ENCODE assay signal across 8 cellular contexts in genomic region chr7:44565097-44565794, GRCh38. TPM values are rescaled to one million over a fixed set of nuclear protein-coding genes. Genes with fewer than 3 reads are reported as not detected.
DNase-seq lines count a peak whose midpoint lies in the region; ATAC-seq and TF ChIP-seq lines count a peak whose summit lies in the region.

No MANE protein-coding gene starts in this region.

- H3K27me3 ChIP-seq in HL-60 (ENCODE audit: insufficient read depth, poor library complexity, severe bottlenecking) (no peaks in the 10 kb centered on the region), neural progenitor cell (no peaks in the 10 kb centered on the region), tibial nerve (no peaks in the 10 kb centered on the region)

- no peak for TF ChIP-seq POLR2A in tibial nerve (IDR thresholded peaks at IDR 0.05)

- H3K9ac ChIP-seq in neural progenitor cell, result no peak overlapping the region

- H3K27ac ChIP-seq in 22Rv1, result peak overlapping the region; percentile 30; the same call in 1 of the 2 replicates
- no peak overlapping the region for H3K27ac ChIP-seq in HL-60 (replicated peaks)
- no peak overlapping the region for H3K27ac ChIP-seq in neural progenitor cell
- no peak overlapping the region for H3K27ac ChIP-seq in tibial nerve

- H4K20me1 ChIP-seq in neural progenitor cell (ENCODE audit: low read depth), result no peaks in the 10 kb centered on the region

- H3K4me1 Mint-ChIP-seq in activated T-helper 17 cell treated with anti-CD3 and anti-CD28 coated beads, Interleukin-2, amount 50 U/mL, for 72 hours, result peaks cover 8% of the 10 kb centered on the region
- H3K4me1 Mint-ChIP-seq in neural progenitor cell, result no peaks in the 10 kb centered on the region

- TF ChIP-seq CTCF in 22Rv1 (IDR thresholded peaks at IDR 0.05) (peak; percentile 99), GM13976 (IDR thresholded peaks at IDR 0.05; ENCODE audit: borderline replicate concordance, control extremely low read depth, extremely low read depth, insufficient read depth, missing control alignments) (peak; percentile 95), HL-60 (IDR thresholded peaks at IDR 0.05; ENCODE audit: insufficient read depth, low read length) (peak; percentile 97), fibroblast of pulmonary artery (IDR thresholded peaks at IDR 0.05; ENCODE audit: low read length, missing control alignments) (peak; percentile 97), neural progenitor cell (IDR thresholded peaks at IDR 0.05) (peak; percentile 86), tibial nerve (IDR thresholded peaks at IDR 0.05) (peak; percentile 91 to 97 (median 95))

- H3K4me3 ChIP-seq in HL-60 (replicated peaks; ENCODE audit: insufficient read depth, low read length) (no peak overlapping the region), fibroblast of pulmonary artery (replicated peaks; ENCODE audit: low read depth, low read length) (no peak overlapping the region), neural progenitor cell (no peak overlapping the region), tibial nerve (no peak overlapping the region)

- peaks cover 66% of the 10 kb centered on the region for H3K36me3 Mint-ChIP-seq in activated T-helper 17 cell treated with anti-CD3 and anti-CD28 coated beads, Interleukin-2, amount 50 U/mL, for 72 hours (ENCODE audit: low read depth)
- H3K36me3 Mint-ChIP-seq in neural progenitor cell, result peaks cover 37% of the 10 kb centered on the region

- ATAC-seq in activated T-helper 17 cell treated with anti-CD3 and anti-CD28 coated beads, Interleukin-2, amount 50 U/mL, for 72 hours (replicated peaks), result peak; percentile 85

- no peak overlapping the region for H2AFZ ChIP-seq in neural progenitor cell (replicated peaks)

- H3K9me3 Mint-ChIP-seq in activated T-helper 17 cell treated with anti-CD3 and anti-CD28 coated beads, Interleukin-2, amount 50 U/mL, for 72 hours, result no peaks in the 10 kb centered on the region
- H3K9me3 Mint-ChIP-seq in neural progenitor cell, result no peaks in the 10 kb centered on the region

- TF ChIP-seq EP300 in tibial nerve (IDR thresholded peaks at IDR 0.05), result no peak

- no peaks in the 10 kb centered on the region for H3K9me3 ChIP-seq in neural progenitor cell (ENCODE audit: low read depth)
- no peaks in the 10 kb centered on the region for H3K9me3 ChIP-seq in tibial nerve

- H3K27me3 Mint-ChIP-seq in activated T-helper 17 cell treated with anti-CD3 and anti-CD28 coated beads, Interleukin-2, amount 50 U/mL, for 72 hours, result no peaks in the 10 kb centered on the region
- H3K27me3 Mint-ChIP-seq in neural progenitor cell (ENCODE audit: insufficient read depth, low read depth), result peaks cover 3% of the 10 kb centered on the region

- in situ Hi-C loops in GM13976 (cut with MboI; ENCODE audit: low sequenced_read_pairs, unreplicated experiment), result no loop called here

- no peaks in the 10 kb centered on the region for H3K36me3 ChIP-seq in neural progenitor cell
- peaks cover 0 to 72% (median 31%) of the 10 kb centered on the region in 3 donors for H3K36me3 ChIP-seq in tibial nerve

- peak overlapping the region; percentile 71 for H3K27ac Mint-ChIP-seq in activated T-helper 17 cell treated with anti-CD3 and anti-CD28 coated beads, Interleukin-2, amount 50 U/mL, for 72 hours
- no peak overlapping the region for H3K27ac Mint-ChIP-seq in neural progenitor cell

- no peaks in the 10 kb centered on the region for H3K4me1 ChIP-seq in neural progenitor cell
- H3K4me1 ChIP-seq in tibial nerve, result peaks cover 0 to 4% (median 0%) of the 10 kb centered on the region in 4 donors

- WGBS in tibial nerve, 2 donors, result 61 to 72% methylated on average over 12 to 13 of the region's 13 CpGs

- DNase-seq in GM13976 (ENCODE audit: low spot score) (peak; percentile 82), HL-60 (ENCODE audit: low read depth in 1 of 2, low spot score in 1 of 2) (peak in 1 of 2 experiments; percentile 48), RPMI7951 (ENCODE audit: low read depth) (peak; percentile 54), fibroblast of pulmonary artery (ENCODE audit: low read depth) (peak; percentile 70), neural progenitor cell (ENCODE audit: low spot score) (peak; percentile 72), tibial nerve (ENCODE audit: low spot score in 2 of 2) (peak; percentile 42 to 63)

- no peak overlapping the region for H3K4me2 ChIP-seq in neural progenitor cell

- no peak overlapping the region for H3K4me3 Mint-ChIP-seq in activated T-helper 17 cell treated with anti-CD3 and anti-CD28 coated beads, Interleukin-2, amount 50 U/mL, for 72 hours
- H3K4me3 Mint-ChIP-seq in neural progenitor cell, result no peak overlapping the region

- no peaks in the 10 kb centered on the region for H3K79me2 ChIP-seq in neural progenitor cell (ENCODE audit: low read depth)

- peaks cover 14% of the 10 kb centered on the region for H3F3A ChIP-seq in neural progenitor cell (ENCODE audit: low read depth)

RNA-seq across cellular contexts. Expression of gene DDX56, which starts 8.5 kb away (rescaled TPM):
- total RNA-seq in RPMI7951 (2014; rRNA removed; shearing (Covaris generic)), result 120 and 127 TPM in 2 replicates
- total RNA-seq in activated T-helper 17 cell treated with anti-CD3 and anti-CD28 coated beads, Interleukin-2, amount 50 U/mL, for 72 hours, result 100 to 1,000 TPM in 1 of 2 donors, 10 to 100 TPM in 1; 80.2 to 110 TPM
- 61.0 and 67.5 TPM in 2 replicates for total RNA-seq in neural progenitor cell (ENCODE audit: low replicate concordance)
- total RNA-seq in tibial nerve, result 10 to 100 TPM; 42.4 to 59.1 (median 56.5) TPM

RNA-seq across cellular contexts. Expression of gene TMED4, which starts 16.8 kb away (rescaled TPM):
- 232 and 263 TPM in 2 replicates for total RNA-seq in RPMI7951 (2014; rRNA removed; shearing (Covaris generic))
- 100 to 1,000 TPM in 1 of 2 donors, 10 to 100 TPM in 1; 78.2 to 103 TPM for total RNA-seq in activated T-helper 17 cell treated with anti-CD3 and anti-CD28 coated beads, Interleukin-2, amount 50 U/mL, for 72 hours
- 95.8 and 222 TPM in 2 replicates for total RNA-seq in neural progenitor cell (ENCODE audit: low replicate concordance)
- 100 to 1,000 TPM; 132 to 232 (median 218) TPM for total RNA-seq in tibial nerve

RNA-seq across cellular contexts. Expression of gene NPC1L1, which starts 24.1 kb away (rescaled TPM):
- not detected in 2 replicates for total RNA-seq in RPMI7951 (2014; rRNA removed; shearing (Covaris generic))
- total RNA-seq in activated T-helper 17 cell treated with anti-CD3 and anti-CD28 coated beads, Interleukin-2, amount 50 U/mL, for 72 hours, result under 1 TPM in 1 of 2 donors, not detected in 1; 0.32 TPM
- total RNA-seq in neural progenitor cell (ENCODE audit: low replicate concordance) (0.09 TPM in 1 of 2 replicates, not detected in the other), tibial nerve (under 1 TPM in 3 of 4 donors, not detected in 1; 0.30 to 0.44 (median 0.39) TPM)

RNA-seq across cellular contexts. Expression of gene OGDH, which starts 41.2 kb away (rescaled TPM):
- 43.0 and 47.9 TPM in 2 replicates for total RNA-seq in RPMI7951 (2014; rRNA removed; shearing (Covaris generic))
- 100 to 1,000 TPM in 1 of 2 donors, 10 to 100 TPM in 1; 77.6 to 128 TPM for total RNA-seq in activated T-helper 17 cell treated with anti-CD3 and anti-CD28 coated beads, Interleukin-2, amount 50 U/mL, for 72 hours
- total RNA-seq in neural progenitor cell (ENCODE audit: low replicate concordance), result 25.2 and 54.4 TPM in 2 replicates
- total RNA-seq in tibial nerve, result 10 to 100 TPM; 66.8 to 76.5 (median 70.1) TPM
